28 cellular contexts compared by ENCODE assay signal in genomic region chr6:38497546-38497945, GRCh38.
"Had no signal": no experiment of that assay in that cellular context is flagged by ENCODE, and none has a peak within 500 bp of the region (broad histone marks: within the 10 kb centered on the region; RNA-seq: fewer than 3 reads in every experiment).

No MANE protein-coding gene starts in this region.

- H3K27me3 Mint-ChIP-seq: activated B cell treated with CpG ODN at 0.5 μM for 24 hours; activated CD8-positive, alpha-beta T cell treated with anti-CD3 and anti-CD28 coated beads for 36 hours; activated naive CD8-positive, alpha-beta T cell treated with anti-CD3 and anti-CD28 coated beads, Interleukin-2, amount 10 ng/mL, durations not matched to agents 7 days and 5 days; activated T-helper 17 cell treated with anti-CD3 and anti-CD28 coated beads, Interleukin-2, amount 50 U/mL, for 72 hours; T-helper 17 cell had no signal

- H3K4me3 Mint-ChIP-seq: activated B cell treated with CpG ODN at 0.5 μM for 24 hours; activated CD8-positive, alpha-beta T cell treated with anti-CD3 and anti-CD28 coated beads for 36 hours; activated naive CD4-positive, alpha-beta T cell treated with anti-CD3 and anti-CD28 coated beads for 36 hours; activated naive CD8-positive, alpha-beta T cell treated with anti-CD3 and anti-CD28 coated beads, Interleukin-2, amount 10 ng/mL, durations not matched to agents 7 days and 5 days; activated T-cell treated with anti-CD3 and anti-CD28 coated beads, Interleukin-2, amount 50 U/mL, for 4 hours; activated T-helper 17 cell treated with anti-CD3 and anti-CD28 coated beads, Interleukin-2, amount 50 U/mL, for 72 hours; T-helper 17 cell; T-helper 2 cell treated with Interferon-gamma antibody and Interleukin-4, amounts not matched to agents 5 μg/mL and 100 μg/mL, for 36 hours had no signal

- H3K27ac ChIP-seq: ascending aorta, brain microvascular endothelial cell, epithelial cell of prostate, esophagus squamous epithelium, heart left ventricle, WERI-Rb-1 had no signal

- H3K9me3 Mint-ChIP-seq: activated B cell treated with CpG ODN at 0.5 μM for 24 hours; activated CD8-positive, alpha-beta T cell treated with anti-CD3 and anti-CD28 coated beads for 36 hours; activated naive CD4-positive, alpha-beta T cell treated with anti-CD3 and anti-CD28 coated beads for 36 hours; activated naive CD4-positive, alpha-beta T cell treated with anti-CD3 and anti-CD28 coated beads, Interleukin-2, amount 50 U/mL, for 72 hours; activated naive CD8-positive, alpha-beta T cell treated with anti-CD3 and anti-CD28 coated beads, Interleukin-2, amount 10 ng/mL, durations not matched to agents 7 days and 5 days; activated T-cell treated with anti-CD3 and anti-CD28 coated beads, Interleukin-2, amount 50 U/mL, for 4 hours; activated T-helper 17 cell treated with anti-CD3 and anti-CD28 coated beads, Interleukin-2, amount 50 U/mL, for 72 hours; T-helper 2 cell treated with Interferon-gamma antibody and Interleukin-4, amounts not matched to agents 5 μg/mL and 100 μg/mL, for 36 hours had no signal

- H3K27me3 ChIP-seq: ascending aorta, brain microvascular endothelial cell, esophagus squamous epithelium, heart left ventricle had no signal

- H3K36me3 Mint-ChIP-seq: activated naive CD4-positive, alpha-beta T cell treated with anti-CD3 and anti-CD28 coated beads, Interleukin-2, amount 50 U/mL, for 72 hours; activated naive CD8-positive, alpha-beta T cell treated with anti-CD3 and anti-CD28 coated beads, Interleukin-2, amount 10 ng/mL, durations not matched to agents 7 days and 5 days had no signal

- H3K36me3 ChIP-seq: ascending aorta, brain microvascular endothelial cell, esophagus squamous epithelium, heart left ventricle, WERI-Rb-1 had no signal

- ATAC-seq: activated CD4-positive, CD25-positive, alpha-beta regulatory T cell treated with anti-CD3 and anti-CD28 coated beads, Interleukin-2, amount 50 U/mL, for 24 hours; activated CD8-positive, alpha-beta T cell treated with anti-CD3 and anti-CD28 coated beads for 36 hours; activated naive CD4-positive, alpha-beta T cell treated with anti-CD3 and anti-CD28 coated beads, Interleukin-2, amount 50 U/mL, for 72 hours; activated T-cell treated with anti-CD3 and anti-CD28 coated beads, Interleukin-2, amount 50 U/mL, for 4 hours; activated T-helper 17 cell treated with anti-CD3 and anti-CD28 coated beads, Interleukin-2, amount 50 U/mL, for 72 hours; heart left ventricle; T-helper 17 cell had no signal

- H3K9me3 ChIP-seq: ascending aorta, esophagus squamous epithelium, heart left ventricle had no signal

- H3K4me3 ChIP-seq: ascending aorta, esophagus squamous epithelium, heart left ventricle had no signal

- DNase-seq: activated B cell treated with CpG ODN at 0.5 μM for 24 hours; activated CD4-positive, alpha-beta T cell treated with anti-CD3 and anti-CD28 coated beads for 48 hours; activated CD4-positive, alpha-beta T cell treated with anti-CD3 and anti-CD28 coated beads, Interleukin-2, amount 50 U/mL, for 1 hour; activated CD4-positive, alpha-beta T cell treated with anti-CD3 and anti-CD28 coated beads, Interleukin-2, amount 50 U/mL, for 48 hours; activated CD8-positive, alpha-beta memory T cell treated with anti-CD3 and anti-CD28 coated beads for 24 hours; activated CD8-positive, alpha-beta T cell treated with anti-CD3 and anti-CD28 coated beads for 36 hours; activated effector memory CD4-positive, alpha-beta T cell treated with Interleukin-2 at 50 U/mL for 16 hours; activated gamma-delta T cell treated with Interleukin-2 at 50 U/mL for 16 hours; activated naive CD4-positive, alpha-beta T cell treated with anti-CD3 and anti-CD28 coated beads for 36 hours; activated naive CD8-positive, alpha-beta T cell treated with anti-CD3 and anti-CD28 coated beads, Interleukin-2, amount 10 ng/mL, durations not matched to agents 7 days and 5 days; activated T-cell treated with anti-CD3 and anti-CD28 coated beads, Interleukin-2, amount 50 U/mL, for 4 hours; brain microvascular endothelial cell; caudate nucleus; cortex of kidney; dermis blood vessel endothelial cell; effector CD8-positive, alpha-beta T cell; esophagus squamous epithelium; heart left ventricle; T-helper 1 cell; T-helper 17 cell; T1000; WERI-Rb-1 had no signal

- H3K4me1 ChIP-seq: ascending aorta had no signal

- H3K27ac Mint-ChIP-seq: activated B cell treated with CpG ODN at 0.5 μM for 24 hours; activated CD8-positive, alpha-beta T cell treated with anti-CD3 and anti-CD28 coated beads for 36 hours; activated naive CD4-positive, alpha-beta T cell treated with anti-CD3 and anti-CD28 coated beads for 36 hours; activated naive CD4-positive, alpha-beta T cell treated with anti-CD3 and anti-CD28 coated beads, Interleukin-2, amount 50 U/mL, for 72 hours; activated naive CD8-positive, alpha-beta T cell treated with anti-CD3 and anti-CD28 coated beads, Interleukin-2, amount 10 ng/mL, durations not matched to agents 7 days and 5 days; activated T-helper 17 cell treated with anti-CD3 and anti-CD28 coated beads, Interleukin-2, amount 50 U/mL, for 72 hours; T-helper 17 cell; T-helper 2 cell treated with Interferon-gamma antibody and Interleukin-4, amounts not matched to agents 5 μg/mL and 100 μg/mL, for 36 hours had no signal
